Comparison of ENCODE assay signal across 7 cellular contexts in the genomic region with DNA sequence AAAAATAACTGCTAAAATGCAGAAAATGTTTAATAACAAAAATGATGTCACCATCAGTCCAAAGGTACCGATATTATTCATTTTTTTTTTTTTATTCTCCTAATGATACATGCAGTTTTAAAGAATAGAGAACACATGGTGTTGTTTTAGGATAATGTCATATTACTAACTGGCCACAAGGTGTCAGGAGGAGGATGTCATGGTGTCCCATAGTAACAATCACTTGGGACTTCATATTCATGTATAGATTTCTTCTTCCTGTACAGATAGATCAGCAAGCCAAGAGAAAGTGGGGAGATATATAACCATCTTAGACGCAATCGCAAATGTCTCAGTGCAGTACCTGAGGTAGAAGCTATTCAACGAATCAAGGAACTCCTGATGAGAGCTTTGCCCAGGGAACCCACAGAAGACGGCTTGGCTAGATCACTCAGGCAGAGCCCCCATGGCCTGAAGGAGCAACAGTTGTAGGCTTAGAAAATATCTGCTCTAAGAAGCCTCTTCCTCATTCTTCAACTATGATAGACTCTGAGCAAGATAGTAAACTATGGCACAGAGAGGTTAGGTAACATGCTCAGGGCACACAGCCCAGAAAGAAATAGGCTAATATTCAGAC. TPM values are rescaled to one million over a fixed set of nuclear protein-coding genes. Genes with fewer than 3 reads are reported as not detected.
DNase-seq lines count a peak whose midpoint lies in the region; ATAC-seq and TF ChIP-seq lines count a peak whose summit lies in the region.

No MANE protein-coding gene starts in this region.

- ATAC-seq in GM19395 (IDR thresholded peaks at IDR 0.05; ENCODE audit: unreplicated experiment) (peak; percentile 90), HG03457 (IDR thresholded peaks at IDR 0.05; ENCODE audit: unreplicated experiment) (peak; percentile 92), HG03439 (IDR thresholded peaks at IDR 0.05; ENCODE audit: unreplicated experiment) (no peak)

- no peaks in the 10 kb centered on the region for H3K79me2 ChIP-seq in OCI-LY1 (ENCODE audit: insufficient read depth, low read length)

- H2AFZ ChIP-seq in OCI-LY1 (ENCODE audit: low read length) = no peak overlapping the region

- intact Hi-C loops in esophagus squamous epithelium (cut with DNase I) = no loop called here
- intact Hi-C loops in spleen (cut with DNase I; ENCODE audit: low total_unique reads) = no loop called here

- H3K9ac ChIP-seq in OCI-LY1 (ENCODE audit: low read length) = no peak overlapping the region

- H3K4me3 ChIP-seq in OCI-LY1 (ENCODE audit: low read depth, low read length, poor library complexity, severe bottlenecking) (no peak overlapping the region), esophagus squamous epithelium (no peak overlapping the region), spleen (no peak overlapping the region)

- no peaks in the 10 kb centered on the region for H3K9me3 ChIP-seq in OCI-LY1 (ENCODE audit: low read length)
- H3K9me3 ChIP-seq in esophagus squamous epithelium = no peaks in the 10 kb centered on the region
- no peaks in the 10 kb centered on the region for H3K9me3 ChIP-seq in spleen

- H3K9me2 ChIP-seq in OCI-LY1 (ENCODE audit: low read depth, low read length) = no peaks in the 10 kb centered on the region

- H3K27ac ChIP-seq in OCI-LY1 (ENCODE audit: low read depth, low read length, poor library complexity, severe bottlenecking) = no peak overlapping the region
- H3K27ac ChIP-seq in esophagus squamous epithelium = no peak overlapping the region
- H3K27ac ChIP-seq in spleen = peak overlapping the region in 3 of 8 donors; percentile 3 to 49 (median 30)

- H3K4me1 ChIP-seq in OCI-LY1 (ENCODE audit: insufficient read depth, low read length, severe bottlenecking) (no peaks in the 10 kb centered on the region), esophagus squamous epithelium (no peaks in the 10 kb centered on the region), spleen (peaks cover 0 to 7% (median 0%) of the 10 kb centered on the region in 6 donors)

- no peak overlapping the region for H3K4me2 ChIP-seq in OCI-LY1 (ENCODE audit: low read length)

- peak; percentile 63 for TF ChIP-seq CTCF in OCI-LY1 (IDR thresholded peaks at IDR 0.05; ENCODE audit: low read length)
- peak; percentile 12 to 58 (median 40) for TF ChIP-seq CTCF in esophagus squamous epithelium (IDR thresholded peaks at IDR 0.05)
- peak; percentile 8 to 73 (median 58) for TF ChIP-seq CTCF in spleen (IDR thresholded peaks at IDR 0.05 in 8 of 11, conservative IDR thresholded peaks at IDR 0.05 in 3 of 11)

- H3K27me3 ChIP-seq in OCI-LY1 (ENCODE audit: insufficient read depth, low read length) = no peaks in the 10 kb centered on the region
- H3K27me3 ChIP-seq in esophagus squamous epithelium = no peaks in the 10 kb centered on the region
- H3K27me3 ChIP-seq in spleen (replicated peaks in 1 of 7) = no peaks in the 10 kb centered on the region

- H3F3A ChIP-seq in OCI-LY1 (ENCODE audit: insufficient read depth, low read length) = no peaks in the 10 kb centered on the region

- peak; percentile 25 for DNase-seq in EL
- DNase-seq in esophagus squamous epithelium (lab: John Stamatoyannopoulos, UW) = no peak
- DNase-seq in spleen = no peak

- H3K36me3 ChIP-seq in OCI-LY1 (ENCODE audit: insufficient read depth, low read length) (no peaks in the 10 kb centered on the region), esophagus squamous epithelium (no peaks in the 10 kb centered on the region), spleen (no peaks in the 10 kb centered on the region)

- TF ChIP-seq POLR2A in esophagus squamous epithelium (IDR thresholded peaks at IDR 0.05) (no peak), spleen (IDR thresholded peaks at IDR 0.05) (no peak)

- WGBS in esophagus squamous epithelium, 2 donors = 46 to 49% methylated on average over 5 of the region's 5 CpGs
- 40 to 59% (median 46%) methylated on average over 5 of the region's 5 CpGs for WGBS in spleen, 5 donors

- no peaks in the 10 kb centered on the region for H4K20me1 ChIP-seq in OCI-LY1 (ENCODE audit: insufficient read depth, low read length)

RNA-seq across cellular contexts. Expression of gene OR2T11, which starts 12.3 kb away (rescaled TPM):
- total RNA-seq in esophagus squamous epithelium (not detected), spleen (1 to 10 TPM in 4 of 7 donors, under 1 TPM in 2, not detected in 1; 0.21 to 3.6 (median 1.3) TPM)
- polyA plus RNA-seq in spleen = under 1 TPM in 2 of 3 donors, not detected in 1; 0.02 to 0.06 TPM

RNA-seq across cellular contexts. Expression of gene OR2T35, which starts 22.5 kb away (rescaled TPM):
- total RNA-seq in esophagus squamous epithelium (not detected), spleen (under 1 TPM in 5 of 7 donors, not detected in 2; 0.19 to 0.68 (median 0.34) TPM)
- not detected for polyA plus RNA-seq in spleen

RNA-seq across cellular contexts. Expression of gene OR2T10, which starts 25.1 kb away (rescaled TPM):
- total RNA-seq in esophagus squamous epithelium (not detected), spleen (1 to 10 TPM in 3 of 7 donors, under 1 TPM in 3, not detected in 1; 0.12 to 2.8 (median 0.80) TPM)
- under 1 TPM in 2 of 3 donors, not detected in 1; 0.03 to 0.20 TPM for polyA plus RNA-seq in spleen

RNA-seq across cellular contexts. Expression of gene OR2T27, which starts 32.7 kb away (rescaled TPM):
- not detected for total RNA-seq in esophagus squamous epithelium
- not detected for total RNA-seq in spleen
- not detected for polyA plus RNA-seq in spleen

RNA-seq across cellular contexts. Expression of gene OR2T34, which starts 48.0 kb away (rescaled TPM):
- total RNA-seq in esophagus squamous epithelium (not detected), spleen (1 to 10 TPM in 1 of 7 donors, under 1 TPM in 3, not detected in 3; 0.37 to 2.7 (median 0.81) TPM)
- polyA plus RNA-seq in spleen = not detected
